1 cellular context compared by ENCODE assay signal in genomic region chr15:63970723-63971426, GRCh38.
TF ChIP-seq lines count a peak whose summit lies in the region.

No MANE protein-coding gene starts in this region.

TF ChIP-seq in K562, 482 proteins besides CTCF, POLR2A, EP300 and RAD21 (continued from another document):
- TF ChIP-seq ATF3 (IDR thresholded peaks at IDR 0.05) (no peak), ATF3 (CRISPR knock-in tag; conservative IDR thresholded peaks at IDR 0.05) (no peak), LEF1 (IDR thresholded peaks at IDR 0.05) (0 out of 2 replicates have a peak, but pooled peaks have one; percentile 29), ZNF696 (CRISPR knock-in tag; conservative IDR thresholded peaks at IDR 0.05) (no peak), ZNF146 (CRISPR knock-in tag; IDR thresholded peaks at IDR 0.05; ENCODE audit: unreplicated experiment) (no peak)
